Comparison of ENCODE assay signal across 1 cellular context in the genomic region with DNA sequence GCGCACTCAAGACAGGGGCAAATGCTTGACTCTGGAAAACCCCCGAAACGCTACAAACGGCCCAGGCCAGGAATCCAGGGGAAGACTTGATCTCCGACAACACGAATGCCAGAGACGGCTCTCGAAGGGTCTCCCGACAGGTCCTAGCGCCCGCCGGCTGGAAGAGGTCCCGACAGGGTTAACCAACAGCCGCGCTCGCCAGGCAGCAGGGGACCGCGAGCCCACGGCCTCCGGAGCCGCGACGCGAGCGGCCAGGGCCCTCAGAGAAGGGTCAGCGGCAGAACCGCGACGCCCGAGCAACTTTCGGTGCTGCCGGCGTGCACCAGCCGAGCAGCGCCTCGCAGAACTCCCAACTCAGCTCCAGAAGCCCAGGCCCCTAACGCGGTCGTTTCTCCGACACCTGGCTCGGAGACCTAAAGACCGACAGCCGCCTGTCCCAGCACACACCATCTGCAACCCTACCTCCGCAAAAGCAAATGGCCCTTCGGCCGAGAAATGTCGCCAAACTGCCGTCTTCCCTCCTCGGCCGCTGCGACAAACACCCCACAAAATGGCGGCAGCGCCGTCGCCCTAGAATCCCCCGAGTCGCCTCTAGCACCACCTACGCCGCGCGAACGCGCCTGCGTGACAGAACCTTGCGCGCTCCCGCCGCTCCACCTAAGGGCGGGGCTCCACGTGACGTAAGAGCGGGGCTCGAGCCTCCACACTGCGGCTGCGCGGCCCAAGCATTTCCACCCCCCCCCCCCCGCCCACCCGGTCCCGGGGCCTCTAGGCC.
TF ChIP-seq lines count a peak whose summit lies in the region.

A gene (minus strand): TSS at position 567 of the 775 bp plus-strand sequence. CDS start 3,634 bp downstream, outside the sequence.

TF ChIP-seq in K562, 482 proteins besides CTCF, POLR2A, EP300 and RAD21 (continued from another document and continues in another):
- TF ChIP-seq, protein P1, sequence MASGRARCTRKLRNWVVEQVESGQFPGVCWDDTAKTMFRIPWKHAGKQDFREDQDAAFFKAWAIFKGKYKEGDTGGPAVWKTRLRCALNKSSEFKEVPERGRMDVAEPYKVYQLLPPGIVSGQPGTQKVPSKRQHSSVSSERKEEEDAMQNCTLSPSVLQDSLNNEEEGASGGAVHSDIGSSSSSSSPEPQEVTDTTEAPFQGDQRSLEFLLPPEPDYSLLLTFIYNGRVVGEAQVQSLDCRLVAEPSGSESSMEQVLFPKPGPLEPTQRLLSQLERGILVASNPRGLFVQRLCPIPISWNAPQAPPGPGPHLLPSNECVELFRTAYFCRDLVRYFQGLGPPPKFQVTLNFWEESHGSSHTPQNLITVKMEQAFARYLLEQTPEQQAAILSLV (tag; IDR thresholded peaks at IDR 0.05): no peak
- TF ChIP-seq SRSF9 (IDR thresholded peaks at IDR 0.05; ENCODE audit: borderline replicate concordance, low read depth, low read length) (no peak), ZFX (CRISPR knock-in tag; IDR thresholded peaks at IDR 0.05) (peak; percentile 97), ZNF232 (CRISPR knock-in tag; IDR thresholded peaks at IDR 0.05) (no peak; the same call in 1 of the 2 replicates), SMARCC2 (IDR thresholded peaks at IDR 0.05; ENCODE audit: low read depth) (no peak), SMC3 (conservative IDR thresholded peaks at IDR 0.05; ENCODE audit: insufficient read depth, low read depth, low read length) (no peak), ZSCAN29 (IDR thresholded peaks at IDR 0.05) (no peak), JUND (IDR thresholded peaks at IDR 0.05; ENCODE audit: borderline replicate concordance, low read depth, low read length) (peak; percentile 50; the same call in 1 of the 2 replicates), JUND (tag; IDR thresholded peaks at IDR 0.05; ENCODE audit: borderline replicate concordance, low read depth, low read length) (no peak; the same call in 2 of the 3 replicates), ZEB2 (IDR thresholded peaks at IDR 0.05) (no peak), RBM17 (IDR thresholded peaks at IDR 0.05; ENCODE audit: borderline replicate concordance, low read depth, low read length) (no peak), SMARCE1 (IDR thresholded peaks at IDR 0.05) (no peak), SAFB (IDR thresholded peaks at IDR 0.05; ENCODE audit: borderline replicate concordance, low read depth, low read length) (no peak), NCOA4 (IDR thresholded peaks at IDR 0.05; ENCODE audit: partially characterized antibody) (peak; percentile 8), GABPB2 (CRISPR knock-in tag; conservative IDR thresholded peaks at IDR 0.05) (no peak), IFI16 (CRISPR knock-in tag; IDR thresholded peaks at IDR 0.05) (no peak), MCM3 (IDR thresholded peaks at IDR 0.05) (no peak), EP400 (IDR thresholded peaks at IDR 0.05) (peak; percentile 86), BCL6 (CRISPR knock-in tag; IDR thresholded peaks at IDR 0.05) (no peak), NRF1 (conservative IDR thresholded peaks at IDR 0.05 in 1 of 2, IDR thresholded peaks at IDR 0.05 in 1 of 2) (peak; percentile 89 to 91), NELFE (IDR thresholded peaks at IDR 0.05; ENCODE audit: insufficient read depth, insufficient read length) (no peak), HEY1 (CRISPR knock-in tag; IDR thresholded peaks at IDR 0.05; ENCODE audit: borderline replicate concordance) (no peak), CHCHD3 (CRISPR knock-in tag; IDR thresholded peaks at IDR 0.05) (no peak), HOXB6 (CRISPR knock-in tag; IDR thresholded peaks at IDR 0.05; ENCODE audit: borderline replicate concordance) (no peak), SPI1 (IDR thresholded peaks at IDR 0.05; ENCODE audit: borderline replicate concordance, low read depth, low read length) (no peak), ZNF133 (CRISPR knock-in tag; IDR thresholded peaks at IDR 0.05) (no peak), FOXK1 (CRISPR knock-in tag; IDR thresholded peaks at IDR 0.05; ENCODE audit: borderline replicate concordance) (peak; percentile 71; the same call in 1 of the 2 replicates), ESRRA (IDR thresholded peaks at IDR 0.05; ENCODE audit: borderline replicate concordance, low read depth) (no peak), ETV6 (IDR thresholded peaks at IDR 0.05; ENCODE audit: borderline replicate concordance in 1 of 2, low read depth in 2 of 2, low read length in 1 of 2) (no peak), ETV6 (CRISPR knock-in tag; IDR thresholded peaks at IDR 0.05; ENCODE audit: borderline replicate concordance) (no peak), TCF7 (IDR thresholded peaks at IDR 0.05; ENCODE audit: borderline replicate concordance) (0 out of 2 replicates have a peak, but pooled peaks have one; percentile 45), E2F3 (CRISPR knock-in tag; IDR thresholded peaks at IDR 0.05) (no peak), BMI1 (IDR thresholded peaks at IDR 0.05; ENCODE audit: low read length) (no peak), FOXA1 (IDR thresholded peaks at IDR 0.05; ENCODE audit: borderline replicate concordance) (no peak), KAT8 (IDR thresholded peaks at IDR 0.05; ENCODE audit: low read depth) (peak; percentile 88; the same call in 1 of the 2 replicates), NR2C2 (CRISPR knock-in tag; IDR thresholded peaks at IDR 0.05) (no peak), NR2C2 (tag; IDR thresholded peaks at IDR 0.05) (peak; percentile 28; the same call in 1 of the 2 replicates), SMARCB1 (IDR thresholded peaks at IDR 0.05; ENCODE audit: insufficient read length, low read depth) (no peak), MYNN (IDR thresholded peaks at IDR 0.05) (no peak), MYNN (CRISPR knock-in tag; IDR thresholded peaks at IDR 0.05) (no peak)
- TF ChIP-seq, protein P2, sequence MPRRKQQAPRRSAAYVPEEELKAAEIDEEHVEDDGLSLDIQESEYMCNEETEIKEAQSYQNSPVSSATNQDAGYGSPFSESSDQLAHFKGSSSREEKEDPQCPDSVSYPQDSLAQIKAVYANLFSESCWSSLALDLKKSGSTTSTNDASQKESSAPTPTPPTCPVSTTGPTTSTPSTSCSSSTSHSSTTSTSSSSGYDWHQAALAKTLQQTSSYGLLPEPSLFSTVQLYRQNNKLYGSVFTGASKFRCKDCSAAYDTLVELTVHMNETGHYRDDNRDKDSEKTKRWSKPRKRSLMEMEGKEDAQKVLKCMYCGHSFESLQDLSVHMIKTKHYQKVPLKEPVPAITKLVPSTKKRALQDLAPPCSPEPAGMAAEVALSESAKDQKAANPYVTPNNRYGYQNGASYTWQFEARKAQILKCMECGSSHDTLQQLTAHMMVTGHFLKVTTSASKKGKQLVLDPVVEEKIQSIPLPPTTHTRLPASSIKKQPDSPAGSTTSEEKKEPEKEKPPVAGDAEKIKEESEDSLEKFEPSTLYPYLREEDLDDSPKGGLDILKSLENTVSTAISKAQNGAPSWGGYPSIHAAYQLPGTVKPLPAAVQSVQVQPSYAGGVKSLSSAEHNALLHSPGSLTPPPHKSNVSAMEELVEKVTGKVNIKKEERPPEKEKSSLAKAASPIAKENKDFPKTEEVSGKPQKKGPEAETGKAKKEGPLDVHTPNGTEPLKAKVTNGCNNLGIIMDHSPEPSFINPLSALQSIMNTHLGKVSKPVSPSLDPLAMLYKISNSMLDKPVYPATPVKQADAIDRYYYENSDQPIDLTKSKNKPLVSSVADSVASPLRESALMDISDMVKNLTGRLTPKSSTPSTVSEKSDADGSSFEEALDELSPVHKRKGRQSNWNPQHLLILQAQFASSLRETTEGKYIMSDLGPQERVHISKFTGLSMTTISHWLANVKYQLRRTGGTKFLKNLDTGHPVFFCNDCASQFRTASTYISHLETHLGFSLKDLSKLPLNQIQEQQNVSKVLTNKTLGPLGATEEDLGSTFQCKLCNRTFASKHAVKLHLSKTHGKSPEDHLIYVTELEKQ (CRISPR knock-in tag; IDR thresholded peaks at IDR 0.05): no peak
- TF ChIP-seq, protein P3, sequence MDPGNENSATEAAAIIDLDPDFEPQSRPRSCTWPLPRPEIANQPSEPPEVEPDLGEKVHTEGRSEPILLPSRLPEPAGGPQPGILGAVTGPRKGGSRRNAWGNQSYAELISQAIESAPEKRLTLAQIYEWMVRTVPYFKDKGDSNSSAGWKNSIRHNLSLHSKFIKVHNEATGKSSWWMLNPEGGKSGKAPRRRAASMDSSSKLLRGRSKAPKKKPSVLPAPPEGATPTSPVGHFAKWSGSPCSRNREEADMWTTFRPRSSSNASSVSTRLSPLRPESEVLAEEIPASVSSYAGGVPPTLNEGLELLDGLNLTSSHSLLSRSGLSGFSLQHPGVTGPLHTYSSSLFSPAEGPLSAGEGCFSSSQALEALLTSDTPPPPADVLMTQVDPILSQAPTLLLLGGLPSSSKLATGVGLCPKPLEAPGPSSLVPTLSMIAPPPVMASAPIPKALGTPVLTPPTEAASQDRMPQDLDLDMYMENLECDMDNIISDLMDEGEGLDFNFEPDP (CRISPR knock-in tag; IDR thresholded peaks at IDR 0.05): no peak
- TF ChIP-seq, protein P4, sequence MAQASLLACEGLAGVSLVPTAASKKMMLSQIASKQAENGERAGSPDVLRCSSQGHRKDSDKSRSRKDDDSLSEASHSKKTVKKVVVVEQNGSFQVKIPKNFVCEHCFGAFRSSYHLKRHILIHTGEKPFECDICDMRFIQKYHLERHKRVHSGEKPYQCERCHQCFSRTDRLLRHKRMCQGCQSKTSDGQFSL (CRISPR knock-in tag; IDR thresholded peaks at IDR 0.05): no peak
- TF ChIP-seq, protein P4 (tag; IDR thresholded peaks at IDR 0.05): peak in 1 of 2 experiments; percentile 94; a peak in 2 of 4 replicates
- TF ChIP-seq, protein P5, sequence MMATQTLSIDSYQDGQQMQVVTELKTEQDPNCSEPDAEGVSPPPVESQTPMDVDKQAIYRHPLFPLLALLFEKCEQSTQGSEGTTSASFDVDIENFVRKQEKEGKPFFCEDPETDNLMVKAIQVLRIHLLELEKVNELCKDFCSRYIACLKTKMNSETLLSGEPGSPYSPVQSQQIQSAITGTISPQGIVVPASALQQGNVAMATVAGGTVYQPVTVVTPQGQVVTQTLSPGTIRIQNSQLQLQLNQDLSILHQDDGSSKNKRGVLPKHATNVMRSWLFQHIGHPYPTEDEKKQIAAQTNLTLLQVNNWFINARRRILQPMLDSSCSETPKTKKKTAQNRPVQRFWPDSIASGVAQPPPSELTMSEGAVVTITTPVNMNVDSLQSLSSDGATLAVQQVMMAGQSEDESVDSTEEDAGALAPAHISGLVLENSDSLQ (IDR thresholded peaks at IDR 0.05): no peak
- TF ChIP-seq, protein P6, sequence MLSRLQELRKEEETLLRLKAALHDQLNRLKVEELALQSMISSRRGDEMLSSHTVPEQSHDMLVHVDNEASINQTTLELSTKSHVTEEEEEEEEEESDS (CRISPR knock-in tag; IDR thresholded peaks at IDR 0.05): no peak
- TF ChIP-seq, protein P7, sequence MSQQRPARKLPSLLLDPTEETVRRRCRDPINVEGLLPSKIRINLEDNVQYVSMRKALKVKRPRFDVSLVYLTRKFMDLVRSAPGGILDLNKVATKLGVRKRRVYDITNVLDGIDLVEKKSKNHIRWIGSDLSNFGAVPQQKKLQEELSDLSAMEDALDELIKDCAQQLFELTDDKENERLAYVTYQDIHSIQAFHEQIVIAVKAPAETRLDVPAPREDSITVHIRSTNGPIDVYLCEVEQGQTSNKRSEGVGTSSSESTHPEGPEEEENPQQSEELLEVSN (IDR thresholded peaks at IDR 0.05; ENCODE audit: borderline replicate concordance in 1 of 2, extremely low read depth in 1 of 2, insufficient read depth in 1 of 2, insufficient read length in 1 of 2, low read depth in 1 of 2, low read length in 1 of 2, poor library complexity in 1 of 2, severe bottlenecking in 1 of 2): no peak
- TF ChIP-seq, protein P8, sequence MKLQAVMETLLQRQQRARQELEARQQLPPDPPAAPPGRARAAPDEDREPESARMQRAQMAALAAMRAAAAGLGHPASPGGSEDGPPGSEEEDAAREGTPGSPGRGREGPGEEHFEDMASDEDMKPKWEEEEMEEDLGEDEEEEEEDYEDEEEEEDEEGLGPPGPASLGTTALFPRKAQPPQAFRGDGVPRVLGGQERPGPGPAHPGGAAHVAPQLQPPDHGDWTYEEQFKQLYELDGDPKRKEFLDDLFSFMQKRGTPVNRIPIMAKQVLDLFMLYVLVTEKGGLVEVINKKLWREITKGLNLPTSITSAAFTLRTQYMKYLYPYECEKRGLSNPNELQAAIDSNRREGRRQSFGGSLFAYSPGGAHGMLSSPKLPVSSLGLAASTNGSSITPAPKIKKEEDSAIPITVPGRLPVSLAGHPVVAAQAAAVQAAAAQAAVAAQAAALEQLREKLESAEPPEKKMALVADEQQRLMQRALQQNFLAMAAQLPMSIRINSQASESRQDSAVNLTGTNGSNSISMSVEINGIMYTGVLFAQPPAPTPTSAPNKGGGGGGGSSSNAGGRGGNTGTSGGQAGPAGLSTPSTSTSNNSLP (IDR thresholded peaks at IDR 0.05; ENCODE audit: borderline replicate concordance, low read depth, low read length): no peak
- TF ChIP-seq, protein P9, sequence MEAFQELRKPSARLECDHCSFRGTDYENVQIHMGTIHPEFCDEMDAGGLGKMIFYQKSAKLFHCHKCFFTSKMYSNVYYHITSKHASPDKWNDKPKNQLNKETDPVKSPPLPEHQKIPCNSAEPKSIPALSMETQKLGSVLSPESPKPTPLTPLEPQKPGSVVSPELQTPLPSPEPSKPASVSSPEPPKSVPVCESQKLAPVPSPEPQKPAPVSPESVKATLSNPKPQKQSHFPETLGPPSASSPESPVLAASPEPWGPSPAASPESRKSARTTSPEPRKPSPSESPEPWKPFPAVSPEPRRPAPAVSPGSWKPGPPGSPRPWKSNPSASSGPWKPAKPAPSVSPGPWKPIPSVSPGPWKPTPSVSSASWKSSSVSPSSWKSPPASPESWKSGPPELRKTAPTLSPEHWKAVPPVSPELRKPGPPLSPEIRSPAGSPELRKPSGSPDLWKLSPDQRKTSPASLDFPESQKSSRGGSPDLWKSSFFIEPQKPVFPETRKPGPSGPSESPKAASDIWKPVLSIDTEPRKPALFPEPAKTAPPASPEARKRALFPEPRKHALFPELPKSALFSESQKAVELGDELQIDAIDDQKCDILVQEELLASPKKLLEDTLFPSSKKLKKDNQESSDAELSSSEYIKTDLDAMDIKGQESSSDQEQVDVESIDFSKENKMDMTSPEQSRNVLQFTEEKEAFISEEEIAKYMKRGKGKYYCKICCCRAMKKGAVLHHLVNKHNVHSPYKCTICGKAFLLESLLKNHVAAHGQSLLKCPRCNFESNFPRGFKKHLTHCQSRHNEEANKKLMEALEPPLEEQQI (IDR thresholded peaks at IDR 0.05): no peak
